19 cellular contexts compared by ENCODE assay signal in genomic region chr5:139183502-139183901, GRCh38.
"Had no signal": no experiment of that assay in that cellular context is flagged by ENCODE, and none has a peak within 500 bp of the region (broad histone marks: within the 10 kb centered on the region; RNA-seq: fewer than 3 reads in every experiment).

No MANE protein-coding gene starts in this region.

- H3K27ac Mint-ChIP-seq: activated CD4-positive, alpha-beta memory T cell treated with anti-CD3 and anti-CD28 coated beads, Interleukin-2, amount 10 ng/mL, durations not matched to agents 7 days and 5 days; neural progenitor cell had no signal

- H3K4me3 Mint-ChIP-seq: activated CD4-positive, alpha-beta memory T cell treated with anti-CD3 and anti-CD28 coated beads, Interleukin-2, amount 10 ng/mL, durations not matched to agents 7 days and 5 days; neural progenitor cell had no signal

- H3K9me3 Mint-ChIP-seq: activated CD4-positive, alpha-beta memory T cell treated with anti-CD3 and anti-CD28 coated beads, Interleukin-2, amount 10 ng/mL, durations not matched to agents 7 days and 5 days had no signal

- H3K4me3 ChIP-seq: cardiac muscle cell, colonic mucosa, heart right ventricle, neural progenitor cell, ovary, skin epidermis, thyroid gland, uterus had no signal

- H3K27me3 Mint-ChIP-seq: activated CD4-positive, alpha-beta memory T cell treated with anti-CD3 and anti-CD28 coated beads, Interleukin-2, amount 10 ng/mL, durations not matched to agents 7 days and 5 days had no signal

- DNase-seq: activated CD4-positive, alpha-beta memory T cell treated with anti-CD3 and anti-CD28 coated beads, Interleukin-2, amount 10 ng/mL, durations not matched to agents 7 days and 5 days; activated CD8-positive, alpha-beta memory T cell treated with anti-CD3 and anti-CD28 coated beads, Interleukin-2, amount 50 U/mL, for 4 hours; activated naive CD4-positive, alpha-beta T cell; aorta; colonic mucosa; effector CD4-positive, alpha-beta T cell; foreskin melanocyte; heart right ventricle; kidney; left ventricle myocardium superior; mesendoderm; ovary; stimulated activated CD4-positive, alpha-beta T cell treated with anti-CD3 and anti-CD28 coated beads, Interleukin-4, amount 100 ng/mL, for 4 hours; T1000; thyroid gland; uterus had no signal

- ATAC-seq: heart right ventricle, left ventricle myocardium superior had no signal
